Comparison of ENCODE assay signal across 9 cellular contexts in the genomic region with DNA sequence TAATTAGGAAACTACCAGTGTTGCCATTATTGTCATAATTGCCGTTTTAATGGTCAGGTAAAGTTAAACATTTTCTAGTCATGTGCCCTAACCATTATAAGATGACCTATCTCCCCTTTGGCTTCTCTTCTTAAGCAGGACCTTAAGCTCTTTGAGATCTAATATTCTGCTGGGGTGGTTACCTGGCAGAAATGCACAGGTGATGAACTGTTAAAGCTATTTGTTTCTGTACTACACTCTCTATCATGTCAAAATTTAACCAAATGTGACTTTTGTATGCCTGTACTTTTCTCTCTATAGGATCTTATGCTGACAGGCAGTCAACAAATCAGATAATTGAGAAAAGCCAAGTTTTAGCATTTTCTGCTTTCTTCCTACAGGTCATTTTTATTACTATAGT. TPM values are rescaled to one million over a fixed set of nuclear protein-coding genes. Genes with fewer than 3 reads are reported as not detected.
"Had no signal": no experiment of that assay in that cellular context is flagged by ENCODE, and none has a peak within 500 bp of the region (broad histone marks: within the 10 kb centered on the region; RNA-seq: fewer than 3 reads in every experiment).

No MANE protein-coding gene starts in this region.

- H3K4me3 ChIP-seq: GM12878 had no signal

- FAIRE-seq: G401.6, GM12878, GM12891, GM12892, GM18507, GM19239 had no signal

- DNase-seq: GDM1, GF-D8 had no signal

- ATAC-seq: GM12878 had no signal

RNA-seq across cellular contexts. Expression of a gene that starts 23.3 kb away (rescaled TPM):
- total RNA-seq: G401 had no signal
